In genomic region chr1:32538887-32539583, GRCh38 we compare ENCODE assay signal across 8 cellular contexts. TPM values are rescaled to one million over a fixed set of nuclear protein-coding genes. Genes with fewer than 3 reads are reported as not detected.
DNase-seq lines count a peak whose midpoint lies in the region; ATAC-seq, FAIRE-seq and TF ChIP-seq lines count a peak whose summit lies in the region.

TSS of gene ZBTB8A (plus strand) at chr1:32539427. CDS start at chr1:32592932, 53,505 bp downstream.

- peaks cover 0 to 6% (median 2%) of the 10 kb centered on the region in 3 experiments for H3K27me3 ChIP-seq in neuronal stem cell (ENCODE audit: control insufficient read depth in 3 of 3, insufficient read depth in 3 of 3, low read depth in 1 of 3, low read length in 3 of 3)

- peak within 1 kb of the TSS; percentile 38 for H2BK15ac ChIP-seq in neuronal stem cell (ENCODE audit: low read length)

- TF ChIP-seq POLR2A in H54 (IDR thresholded peaks at IDR 0.05; ENCODE audit: low read depth, low read length), result no peak

- H3K4me1 ChIP-seq in neuronal stem cell (ENCODE audit: control insufficient read depth in 2 of 2, insufficient read depth in 1 of 2, low read depth in 1 of 2, low read length in 2 of 2), result peaks cover 3 to 11% of the 10 kb centered on the region in 2 donors

- DNase-seq in AG10803 (ENCODE audit: low read depth), result peak; percentile 56
- DNase-seq in H54 (ENCODE audit: insufficient read length, low spot score), result peak; percentile 54
- DNase-seq in NCI-H748 treated with DMSO at 0.1 percent for 48 hours (lab: John Stamatoyannopoulos, UW), result peak; percentile 34
- peak; percentile 54 for DNase-seq in glomerular visceral epithelial cell (ENCODE audit: extremely low spot score)
- peak; percentile 44 for DNase-seq in neuronal stem cell (ENCODE audit: low spot score)
- no peak for DNase-seq in amniotic stem cell (lab: John Stamatoyannopoulos, UW)

- H3K4me3 Mint-ChIP-seq in activated naive CD8-positive, alpha-beta T cell, result peak within 1 kb of the TSS; percentile 87

- peak; percentile 13; the same call in 1 of the 2 replicates for TF ChIP-seq CTCF in AG10803 (conservative IDR thresholded peaks at IDR 0.05; ENCODE audit: low read length)

- H3K18ac ChIP-seq in neuronal stem cell (ENCODE audit: low read length), result peak within 1 kb of the TSS; percentile 88

- no peak within 1 kb of the TSS for H4K91ac ChIP-seq in neuronal stem cell (ENCODE audit: low read depth, low read length, poor library complexity)

- no peaks in the 10 kb centered on the region for H3K36me3 Mint-ChIP-seq in activated naive CD8-positive, alpha-beta T cell

- H3K9me3 ChIP-seq in neuronal stem cell (replicated peaks in 1 of 2; ENCODE audit: control insufficient read depth in 2 of 2, insufficient read depth in 1 of 2, low read depth in 1 of 2, low read length in 2 of 2), result no peaks in the 10 kb centered on the region

- no peak within 1 kb of the TSS for H3K4ac ChIP-seq in neuronal stem cell (ENCODE audit: low read length)

- H3K14ac ChIP-seq in neuronal stem cell (ENCODE audit: low read length), result peak within 1 kb of the TSS; percentile 44

- H3K9me3 Mint-ChIP-seq in activated naive CD8-positive, alpha-beta T cell (ENCODE audit: low read depth), result no peaks in the 10 kb centered on the region

- peaks cover 41% of the 10 kb centered on the region for H3K27me3 Mint-ChIP-seq in activated naive CD8-positive, alpha-beta T cell

- peak within 1 kb of the TSS; percentile 79 for H3K4me2 ChIP-seq in neuronal stem cell (ENCODE audit: insufficient read depth, low read length, poor library complexity, severe bottlenecking)

- WGBS in neuronal stem cell (ENCODE audit: extremely low coverage in 2 of 2, insufficient read length in 2 of 2, insufficient replicate concordance in 1 of 2), 2 donors, result no CpG with 5 or more reads among the region's 33 CpGs

- no peak within 1 kb of the TSS for H3K27ac ChIP-seq in neuronal stem cell (replicated peaks; ENCODE audit: low read length)

- H3K27ac Mint-ChIP-seq in activated naive CD8-positive, alpha-beta T cell, result peak within 1 kb of the TSS; percentile 68

- peaks cover 0 to 9% of the 10 kb centered on the region in 2 donors for H3K36me3 ChIP-seq in neuronal stem cell (replicated peaks in 1 of 2; ENCODE audit: control insufficient read depth in 2 of 2, insufficient read depth in 2 of 2, low read length in 2 of 2)

- peaks cover 10% of the 10 kb centered on the region for H3K4me1 Mint-ChIP-seq in activated naive CD8-positive, alpha-beta T cell (ENCODE audit: low read depth)

- H2BK12ac ChIP-seq in neuronal stem cell (ENCODE audit: low read length), result no peak within 1 kb of the TSS

- H2AFZ ChIP-seq in neuronal stem cell (ENCODE audit: low read length), result peak within 1 kb of the TSS; percentile 95

- no peak within 1 kb of the TSS for H2BK5ac ChIP-seq in neuronal stem cell (ENCODE audit: low read length)

- no peak for FAIRE-seq in H54 (lab: Jason Lieb, UNC)

- no peak within 1 kb of the TSS for H4K8ac ChIP-seq in neuronal stem cell (ENCODE audit: low read depth, low read length)

- ATAC-seq in HG03025 (IDR thresholded peaks at IDR 0.05; ENCODE audit: low FRiP score, unreplicated experiment), result no peak

- no peak within 1 kb of the TSS for H2AK5ac ChIP-seq in neuronal stem cell (ENCODE audit: low read depth, low read length)

- H3K4me3 ChIP-seq in AG10803 (ENCODE audit: low read length) (peak within 1 kb of the TSS; percentile 74), neuronal stem cell (ENCODE audit: low read length in 2 of 2) (peak within 1 kb of the TSS; percentile 79 to 84)

- peak within 1 kb of the TSS; percentile 85 for H3K9ac ChIP-seq in neuronal stem cell (ENCODE audit: low read depth, low read length, poor library complexity)

- peak within 1 kb of the TSS; percentile 79 for H2BK120ac ChIP-seq in neuronal stem cell (ENCODE audit: low read depth, low read length)

- H3K79me1 ChIP-seq in neuronal stem cell (ENCODE audit: low read depth, low read length), result no peaks in the 10 kb centered on the region

- no peak within 1 kb of the TSS for H3K23ac ChIP-seq in neuronal stem cell (ENCODE audit: low read depth, low read length, poor library complexity)

RNA-seq across cellular contexts. Expression of gene ZBTB8A, which starts in this region (rescaled TPM):
- 8.8 TPM for polyA plus RNA-seq in neuronal stem cell (2013, experiment 1 of 2)
- polyA plus RNA-seq in neuronal stem cell (2013, experiment 2 of 2), result 9.4 TPM
